8 cellular contexts compared by ENCODE assay signal in the genomic region with DNA sequence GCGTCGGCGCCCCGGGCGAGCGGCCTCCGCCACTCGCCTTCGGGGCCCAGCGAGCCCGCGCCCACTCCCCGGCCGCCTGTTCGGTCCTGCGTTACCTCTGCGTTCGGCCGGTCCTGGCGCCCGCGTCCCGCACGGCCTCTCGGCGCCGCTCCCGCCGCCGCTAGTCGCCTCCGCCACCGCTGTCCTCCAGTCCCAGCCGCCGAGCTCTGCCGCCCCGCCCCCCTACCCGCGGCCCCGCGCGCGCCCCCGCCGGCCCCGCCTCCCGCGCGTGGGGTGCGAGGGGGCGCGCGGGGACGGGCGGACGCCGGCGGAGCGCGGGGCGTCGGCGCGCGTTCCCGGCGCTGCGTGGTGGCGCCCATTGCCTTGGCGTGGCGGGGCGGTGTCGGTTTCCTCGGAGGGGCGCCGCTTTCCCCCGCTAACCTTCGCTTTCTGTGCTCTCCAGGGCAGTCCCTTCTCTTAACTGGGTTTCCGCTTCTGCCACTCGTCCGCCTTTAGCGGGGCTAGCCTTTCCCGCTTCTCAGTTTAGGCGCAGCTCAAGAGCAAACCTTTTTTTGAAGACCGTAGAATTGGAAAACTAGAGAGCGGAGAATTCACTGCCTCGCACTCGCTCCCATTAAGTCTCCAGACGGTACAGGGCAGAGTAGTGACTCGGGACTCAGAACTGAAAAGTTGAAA. TPM values are rescaled to one million over a fixed set of nuclear protein-coding genes. Genes with fewer than 3 reads are reported as not detected.
A peak's percentile ranks its signal among the peaks of the same experiment; 100 is the strongest.
DNase-seq lines count a peak whose midpoint lies in the region; ATAC-seq and TF ChIP-seq lines count a peak whose summit lies in the region.

TSS of gene HP1BP3 (minus strand) at position 208 of the 675 bp plus-strand sequence. CDS start 6,867 bp downstream, outside the sequence.

- peak within 1 kb of the TSS; percentile 92 for H3K27ac ChIP-seq in cingulate gyrus (ENCODE audit: low read depth, low read length)

- peak within 1 kb of the TSS; percentile 91 for H3K4me3 ChIP-seq in AG09309 (ENCODE audit: control insufficient read depth, low read depth, low read length)

- TF ChIP-seq CTCF in AG09309 (IDR thresholded peaks at IDR 0.05; ENCODE audit: control insufficient read depth, insufficient read depth, low read depth, low read length, missing control alignments), result no peak

- intact Hi-C loops in left colon (cut with DNase I, micrococcal nuclease), result no loop called here

- ATAC-seq in GM18909 (IDR thresholded peaks at IDR 0.05; ENCODE audit: poor library complexity, unreplicated experiment) (peak; percentile 43), HG03139 (IDR thresholded peaks at IDR 0.05; ENCODE audit: unreplicated experiment) (peak; percentile 48), left colon (peak; percentile 65)

- DNase-seq in AG09309 (ENCODE audit: low read depth), result no peak
- DNase-seq in NCI-H345 treated with DMSO at 0.1 percent for 48 hours (lab: John Stamatoyannopoulos, UW; ENCODE audit: unreplicated experiment), result peak; percentile 56
- peak; percentile 81 to 84 for DNase-seq in activated CD4-positive, alpha-beta T cell treated with anti-CD3 and anti-CD28 coated beads for 4 hours
- peak; percentile 68 to 84 for DNase-seq in left colon
- peak; percentile 81 for DNase-seq in stimulated activated CD4-positive, alpha-beta T cell treated with anti-CD3 and anti-CD28 coated beads, Interleukin-1b, Interleukin-23, amount 100 ng/mL, for 4 hours (ENCODE audit: low read depth in 2 of 2)

RNA-seq across cellular contexts. Expression of gene HP1BP3, which starts in this region (rescaled TPM):
- total RNA-seq in left colon, result 100 to 1,000 TPM; 175 to 186 TPM
